ENCODE assay signal across 14 cellular contexts in the genomic region with DNA sequence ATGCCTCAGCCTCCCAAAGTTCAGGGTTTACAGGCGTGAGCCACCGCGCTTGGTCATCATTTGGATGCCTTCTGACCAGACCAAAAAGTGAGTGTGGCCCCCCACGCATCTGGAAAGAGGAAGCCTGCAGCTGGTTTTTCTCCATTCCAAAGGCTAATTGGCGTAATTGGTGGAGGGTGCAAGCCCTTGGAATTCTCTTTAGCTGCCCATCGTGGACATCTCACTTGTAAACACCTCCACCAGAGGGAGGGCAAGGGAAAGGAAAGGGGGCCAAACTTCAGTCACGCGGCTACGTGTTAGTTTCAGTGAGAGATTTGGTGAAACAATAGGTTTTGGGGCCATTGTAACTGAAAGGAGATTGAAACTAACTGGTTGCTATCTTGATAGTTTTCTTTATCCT. TPM values are rescaled to one million over a fixed set of nuclear protein-coding genes. Genes with fewer than 3 reads are reported as not detected.
DNase-seq lines count a peak whose midpoint lies in the region; ATAC-seq and TF ChIP-seq lines count a peak whose summit lies in the region.
"Had no signal": no experiment of that assay in that cellular context is flagged by ENCODE, and none has a peak within 500 bp of the region (broad histone marks: within the 10 kb centered on the region; RNA-seq: fewer than 3 reads in every experiment).

No MANE protein-coding gene starts in this region.

- no peak overlapping the region for H4K5ac ChIP-seq in mesendoderm (ENCODE audit: low read length)

- H3K56ac ChIP-seq in mesendoderm (ENCODE audit: low read length), result peak overlapping the region; percentile 70

- intact Hi-C loops in activated T-helper 1 cell treated with anti-CD3 and anti-CD28 coated beads, Interleukin-12 subunit alpha, Interleukin-12 subunit beta, Interleukin-2, Interleukin-4 antibody, amounts not matched to agents 30 ng/mL and 10 ng/mL and 1 ng/mL, durations not matched to agents 14 hours and 24 hours and 36 hours (cut with micrococcal nuclease), result loop anchor here (10.0 kb wide), 1 partner anchor 263 kb away; no protein-coding TSS in a partner anchor

- no peak overlapping the region for H3K4me3 Mint-ChIP-seq in activated T-helper 1 cell treated with anti-CD3 and anti-CD28 coated beads, Interleukin-12 subunit alpha, Interleukin-12 subunit beta, Interleukin-2, Interleukin-4 antibody, amounts not matched to agents 30 ng/mL and 10 ng/mL and 1 ng/mL, durations not matched to agents 14 hours and 24 hours and 36 hours
- H3K4me3 Mint-ChIP-seq: activated CD8-positive, alpha-beta memory T cell treated with anti-CD3 and anti-CD28 coated beads, Interleukin-2, amount 10 ng/mL, durations not matched to agents 7 days and 5 days; activated naive CD8-positive, alpha-beta T cell treated with anti-CD3 and anti-CD28 coated beads, Interleukin-2, amount 10 ng/mL, durations not matched to agents 7 days and 5 days had no signal

- H3K4me3 ChIP-seq in astrocyte of the cerebellum (ENCODE audit: low read depth, low read length) (no peak overlapping the region), mesendoderm (ENCODE audit: low read length) (no peak overlapping the region)
- H3K4me3 ChIP-seq: upper lobe of right lung had no signal

- H3K4me1 Mint-ChIP-seq in activated T-helper 1 cell treated with anti-CD3 and anti-CD28 coated beads, Interleukin-12 subunit alpha, Interleukin-12 subunit beta, Interleukin-2, Interleukin-4 antibody, amounts not matched to agents 30 ng/mL and 10 ng/mL and 1 ng/mL, durations not matched to agents 14 hours and 24 hours and 36 hours (ENCODE audit: low read depth), result peaks cover 8% of the 10 kb centered on the region

- no peaks in the 10 kb centered on the region for H3K79me2 ChIP-seq in mesendoderm (ENCODE audit: control insufficient read depth, insufficient read depth, low read length)

- no peak overlapping the region for H2AK5ac ChIP-seq in mesendoderm (ENCODE audit: low read length)

- no peak overlapping the region for H2BK120ac ChIP-seq in mesendoderm (ENCODE audit: low read depth, low read length)

- no peak overlapping the region for H2BK15ac ChIP-seq in mesendoderm (replicated peaks; ENCODE audit: low read depth)

- H3K4me2 ChIP-seq in mesendoderm (ENCODE audit: low read length), result no peak overlapping the region

- no peaks in the 10 kb centered on the region for H3K36me3 ChIP-seq in mesendoderm (ENCODE audit: control insufficient read depth, insufficient read depth, low read length)
- H3K36me3 ChIP-seq: upper lobe of right lung had no signal

- no peak overlapping the region for H3K9ac ChIP-seq in mesendoderm (ENCODE audit: low read length)

- H3K4me1 ChIP-seq in mesendoderm (ENCODE audit: control insufficient read depth, low read depth, low read length), result no peaks in the 10 kb centered on the region
- H3K4me1 ChIP-seq: upper lobe of right lung had no signal

- in situ Hi-C loops in astrocyte of the cerebellum (cut with HindIII; ENCODE audit: low sequenced_read_pairs), result loop anchor here (5.0 kb wide), 1 partner anchor 59 kb away; no protein-coding TSS in a partner anchor

- H3K27ac ChIP-seq in mesendoderm (ENCODE audit: low read depth, low read length), result no peak overlapping the region
- H3K27ac ChIP-seq: upper lobe of right lung had no signal

- H3K27me3 Mint-ChIP-seq in activated T-helper 1 cell treated with anti-CD3 and anti-CD28 coated beads, Interleukin-12 subunit alpha, Interleukin-12 subunit beta, Interleukin-2, Interleukin-4 antibody, amounts not matched to agents 30 ng/mL and 10 ng/mL and 1 ng/mL, durations not matched to agents 14 hours and 24 hours and 36 hours (ENCODE audit: insufficient read depth), result peaks cover 2% of the 10 kb centered on the region

- H3K18ac ChIP-seq in mesendoderm (ENCODE audit: low read length), result peak overlapping the region; percentile 61

- H3K36me3 Mint-ChIP-seq in activated T-helper 1 cell treated with anti-CD3 and anti-CD28 coated beads, Interleukin-12 subunit alpha, Interleukin-12 subunit beta, Interleukin-2, Interleukin-4 antibody, amounts not matched to agents 30 ng/mL and 10 ng/mL and 1 ng/mL, durations not matched to agents 14 hours and 24 hours and 36 hours (ENCODE audit: low read depth), result no peaks in the 10 kb centered on the region
- H3K36me3 Mint-ChIP-seq: activated CD8-positive, alpha-beta memory T cell treated with anti-CD3 and anti-CD28 coated beads, Interleukin-2, amount 10 ng/mL, durations not matched to agents 7 days and 5 days; activated naive CD8-positive, alpha-beta T cell treated with anti-CD3 and anti-CD28 coated beads, Interleukin-2, amount 10 ng/mL, durations not matched to agents 7 days and 5 days had no signal

- WGBS in mesendoderm (ENCODE audit: extremely low coverage, insufficient coverage, low lambda C conversion rate), result no CpG with 5 or more reads among the region's 9 CpGs

- no peak overlapping the region for H4K8ac ChIP-seq in mesendoderm (ENCODE audit: low read depth, low read length)

- no peaks in the 10 kb centered on the region for H3K27me3 ChIP-seq in mesendoderm (ENCODE audit: insufficient read depth, low read length, poor library complexity)
- H3K27me3 ChIP-seq: upper lobe of right lung had no signal

- TF ChIP-seq CTCF in astrocyte of the cerebellum (IDR thresholded peaks at IDR 0.05; ENCODE audit: low read depth, low read length, missing control alignments), result peak; percentile 34

- H3K27ac Mint-ChIP-seq in activated T-helper 1 cell treated with anti-CD3 and anti-CD28 coated beads, Interleukin-12 subunit alpha, Interleukin-12 subunit beta, Interleukin-2, Interleukin-4 antibody, amounts not matched to agents 30 ng/mL and 10 ng/mL and 1 ng/mL, durations not matched to agents 14 hours and 24 hours and 36 hours, result no peak overlapping the region
- H3K27ac Mint-ChIP-seq: activated CD8-positive, alpha-beta memory T cell treated with anti-CD3 and anti-CD28 coated beads, Interleukin-2, amount 10 ng/mL, durations not matched to agents 7 days and 5 days; activated naive CD8-positive, alpha-beta T cell treated with anti-CD3 and anti-CD28 coated beads, Interleukin-2, amount 10 ng/mL, durations not matched to agents 7 days and 5 days had no signal

- ATAC-seq in GM18909 (IDR thresholded peaks at IDR 0.05; ENCODE audit: poor library complexity, unreplicated experiment), result no peak
- ATAC-seq: activated CD8-positive, alpha-beta memory T cell treated with anti-CD3 and anti-CD28 coated beads, Interleukin-2, amount 10 ng/mL, durations not matched to agents 7 days and 5 days; upper lobe of right lung had no signal

- peak; percentile 14 for DNase-seq in DMS53 (lab: John Stamatoyannopoulos, UW)
- no peak for DNase-seq in DMS53 treated with DMSO at 0.1 percent for 48 hours (lab: John Stamatoyannopoulos, UW; ENCODE audit: unreplicated experiment)
- DNase-seq in HCEC 1CT, result peak; percentile 18
- DNase-seq in astrocyte of the cerebellum (ENCODE audit: low read depth), result no peak
- peak; percentile 84 for DNase-seq in mesendoderm
- no peak for DNase-seq in activated T-helper 1 cell treated with anti-CD3 and anti-CD28 coated beads, Interleukin-12 subunit alpha, Interleukin-12 subunit beta, Interleukin-2, Interleukin-4 antibody, amounts not matched to agents 30 ng/mL and 10 ng/mL and 1 ng/mL, durations not matched to agents 14 hours and 24 hours and 36 hours (ENCODE audit: low spot score)
- DNase-seq in COLO829 (ENCODE audit: low spot score), result no peak
- DNase-seq: activated CD8-positive, alpha-beta memory T cell treated with anti-CD3 and anti-CD28 coated beads, Interleukin-2, amount 10 ng/mL, durations not matched to agents 7 days and 5 days; activated naive CD8-positive, alpha-beta T cell treated with anti-CD3 and anti-CD28 coated beads, Interleukin-2, amount 10 ng/mL, durations not matched to agents 7 days and 5 days; EL; NCI-H2029 treated with DMSO at 0.1 percent for 48 hours; T1000; upper lobe of right lung had no signal

- no peaks in the 10 kb centered on the region for H3K9me3 Mint-ChIP-seq in activated T-helper 1 cell treated with anti-CD3 and anti-CD28 coated beads, Interleukin-12 subunit alpha, Interleukin-12 subunit beta, Interleukin-2, Interleukin-4 antibody, amounts not matched to agents 30 ng/mL and 10 ng/mL and 1 ng/mL, durations not matched to agents 14 hours and 24 hours and 36 hours
- H3K9me3 Mint-ChIP-seq: activated naive CD8-positive, alpha-beta T cell treated with anti-CD3 and anti-CD28 coated beads, Interleukin-2, amount 10 ng/mL, durations not matched to agents 7 days and 5 days had no signal

- H3K4ac ChIP-seq in mesendoderm (ENCODE audit: low read depth, low read length), result no peak overlapping the region

- no peak overlapping the region for H2BK5ac ChIP-seq in mesendoderm (ENCODE audit: low read length)

- no peak overlapping the region for H3K23ac ChIP-seq in mesendoderm (ENCODE audit: low read length)

- H3K79me1 ChIP-seq in mesendoderm (ENCODE audit: low read length), result no peaks in the 10 kb centered on the region

RNA-seq across cellular contexts. Expression of a gene that starts 4.1 kb away (rescaled TPM):
- 28.4 TPM for polyA plus RNA-seq in mesendoderm (2013, experiment 1 of 2)
- polyA plus RNA-seq in mesendoderm (2013, experiment 2 of 2), result 27.2 TPM
- 51.1 and 59.4 TPM in 2 replicates for total RNA-seq in activated T-helper 1 cell treated with anti-CD3 and anti-CD28 coated beads, Interleukin-12 subunit alpha, Interleukin-12 subunit beta, Interleukin-2, Interleukin-4 antibody, amounts not matched to agents 30 ng/mL and 10 ng/mL and 1 ng/mL, durations not matched to agents 14 hours and 24 hours and 36 hours

Comparison
In these comparisons a context has a peak if more than half of its experiments do, and no peak if none do; other contexts are left out.
1. DNase-seq: peak in DMS53 (single experiment), HCEC 1CT (single experiment) and mesendoderm (single experiment); none in DMS53 treated with DMSO at 0.1 percent for 48 hours (single experiment), astrocyte of the cerebellum (single experiment), activated T-helper 1 cell treated with anti-CD3 and anti-CD28 coated beads, Interleukin-12 subunit alpha, Interleukin-12 subunit beta, Interleukin-2, Interleukin-4 antibody, amounts not matched to agents 30 ng/mL and 10 ng/mL and 1 ng/mL, durations not matched to agents 14 hours and 24 hours and 36 hours (single experiment) and COLO829 (single experiment).